Comparison of ENCODE assay signal across 1 cellular context in genomic region chr17:64679710-64680216, GRCh38.
TF ChIP-seq lines count a peak whose summit lies in the region.

No MANE protein-coding gene starts in this region.

TF ChIP-seq in IMR-90, 13 proteins besides CTCF, POLR2A, EP300 and RAD21:
- TF ChIP-seq NFE2L2 (IDR thresholded peaks at IDR 0.05; ENCODE audit: low read depth, low read length) (peak; percentile 45; the same call in 1 of the 2 replicates), MAFK (IDR thresholded peaks at IDR 0.05; ENCODE audit: low read depth, low read length) (peak; percentile 22; the same call in 1 of the 2 replicates), RCOR1 (IDR thresholded peaks at IDR 0.05; ENCODE audit: insufficient replicate concordance, low read length) (peak; percentile 32), MAZ (IDR thresholded peaks at IDR 0.05; ENCODE audit: borderline replicate concordance, low read depth, low read length) (peak; percentile 16; the same call in 1 of the 2 replicates), SMC3 (IDR thresholded peaks at IDR 0.05; ENCODE audit: low read depth, low read length) (0 out of 2 replicates have a peak, but pooled peaks have one; percentile 16), ELK1 (IDR thresholded peaks at IDR 0.05; ENCODE audit: borderline replicate concordance, low read depth, low read length) (no peak), USF2 (IDR thresholded peaks at IDR 0.05; ENCODE audit: low read depth, low read length) (no peak), RFX5 (IDR thresholded peaks at IDR 0.05; ENCODE audit: low read depth, low read length) (no peak), CEBPB (IDR thresholded peaks at IDR 0.05; ENCODE audit: low read depth, low read length) (peak; percentile 96), MXI1 (IDR thresholded peaks at IDR 0.05; ENCODE audit: borderline replicate concordance, low read depth, low read length) (0 out of 2 replicates have a peak, but pooled peaks have one; percentile 48), CHD1 (IDR thresholded peaks at IDR 0.05; ENCODE audit: low read depth, low read length) (no peak), BHLHE40 (IDR thresholded peaks at IDR 0.05; ENCODE audit: low read depth, low read length) (peak; percentile 46), FOS (IDR thresholded peaks at IDR 0.05; ENCODE audit: low read depth, low read length) (peak; percentile 93)
TF ChIP-seq in IMR-90: peak in this region for 9.
